In the genomic region with DNA sequence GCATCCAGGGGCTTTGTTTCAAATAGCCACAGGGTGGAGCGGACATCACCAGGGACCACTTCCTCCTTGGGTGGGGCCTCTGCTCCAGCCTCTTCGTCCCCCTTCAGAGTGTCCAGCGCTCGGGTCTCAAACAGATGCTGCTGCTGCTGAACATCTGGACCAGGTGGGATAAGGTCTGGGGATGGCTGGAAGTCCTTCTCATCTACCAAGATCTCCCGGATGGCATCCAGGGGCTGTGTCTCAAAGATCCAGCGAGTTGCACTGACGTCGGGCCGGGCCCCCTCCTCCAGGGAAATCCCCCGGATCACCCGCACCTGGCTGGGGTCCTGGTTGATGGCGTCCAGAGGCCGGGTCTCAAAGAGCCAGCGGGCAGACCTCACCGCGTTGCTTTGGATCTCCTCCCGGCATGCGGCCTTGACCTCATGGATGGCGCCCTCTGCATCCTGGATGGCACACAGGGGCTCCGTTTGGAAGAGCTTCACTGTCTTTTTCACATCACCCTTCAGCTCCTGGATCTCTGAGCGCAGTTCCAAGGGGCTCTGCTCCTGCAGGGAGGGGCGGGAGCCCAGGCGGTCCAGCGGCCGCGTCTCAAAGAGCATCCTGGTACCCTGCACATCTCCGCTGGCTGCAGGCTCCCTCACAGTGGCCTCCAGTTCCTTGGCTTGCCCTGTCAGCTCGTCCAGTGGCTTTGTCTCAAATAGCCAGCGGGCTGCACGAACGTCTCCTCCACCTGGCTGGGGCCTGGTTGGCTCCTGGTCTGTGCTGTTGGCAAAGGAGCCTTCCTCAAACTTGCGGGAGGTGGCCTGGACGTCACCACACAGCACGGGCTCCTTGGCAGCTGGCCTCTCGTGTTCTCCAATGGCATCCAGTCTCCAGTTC, we compare ENCODE assay signal across 17 cellular contexts. TPM values are rescaled to one million over a fixed set of nuclear protein-coding genes. Genes with fewer than 3 reads are reported as not detected.
DNase-seq lines count a peak whose midpoint lies in the region; ATAC-seq and TF ChIP-seq lines count a peak whose summit lies in the region.
"Had no signal": no experiment of that assay in that cellular context is flagged by ENCODE, and none has a peak within 500 bp of the region (broad histone marks: within the 10 kb centered on the region; RNA-seq: fewer than 3 reads in every experiment).

No MANE protein-coding gene starts in this region.

- DNase-seq in heart right ventricle (peak; percentile 6 to 43), Right ventricle myocardium inferior (ENCODE audit: missing footprints) (no peak), cerebellum (ENCODE audit: low spot score) (peak; percentile 79), nephron progenitor cell (no peak), A673 (ENCODE audit: low spot score) (no peak), NCI-H2081 treated with DMSO at 0.1 percent for 48 hours (lab: John Stamatoyannopoulos, UW) (no peak)
- no peak for DNase-seq in stimulated activated effector memory CD8-positive, alpha-beta T cell treated with anti-CD3 and anti-CD28 coated beads, Interleukin-12 subunit alpha, Interleukin-12 subunit beta, amount 100 ng/mL, for 72 hours (ENCODE audit: low spot score in 2 of 2)
- DNase-seq: 8988T; Caco-2; CD4-positive, alpha-beta T cell; GDM1; GM23248; NCI-H1105; NCI-H2081; NCI-H446 treated with DMSO at 0.1 percent for 48 hours; NCI-H69 had no signal

- peaks cover 50% of the 10 kb centered on the region for H3K4me1 Mint-ChIP-seq in nephron progenitor cell
- peaks cover 24% of the 10 kb centered on the region for H3K4me1 Mint-ChIP-seq in stimulated activated effector memory CD8-positive, alpha-beta T cell treated with anti-CD3 and anti-CD28 coated beads, Interleukin-12 subunit alpha, Interleukin-12 subunit beta, amount 100 ng/mL, for 72 hours

- peak in 1 of 8 donors; percentile 8 for ATAC-seq in heart right ventricle
- ATAC-seq in Right ventricle myocardium inferior, result no peak
- no peak for ATAC-seq in stimulated activated effector memory CD8-positive, alpha-beta T cell treated with anti-CD3 and anti-CD28 coated beads, Interleukin-12 subunit alpha, Interleukin-12 subunit beta, amount 100 ng/mL, for 72 hours
- ATAC-seq in GM18873 (IDR thresholded peaks at IDR 0.05; ENCODE audit: low FRiP score, unreplicated experiment), result no peak

- intact Hi-C loops in heart right ventricle (cut with DNase I), result loop anchor here (2.0 to 10.0 kb wide), 8 partner anchors 41 to 99 kb away; partner anchors contain the start of genes GORASP1 (in 2 of the 10) and TTC21A (in 2 of the 10)
- intact Hi-C loops in Right ventricle myocardium inferior (cut with DNase I), result no loop called here
- intact Hi-C loops in A673 (cut with micrococcal nuclease; ENCODE audit: unreplicated experiment), result loop anchor here (10.0 kb wide), 1 partner anchor 84 kb away; the partner anchor contains the start of genes GORASP1 and TTC21A

- H3K27me3 Mint-ChIP-seq in nephron progenitor cell (ENCODE audit: low read depth, poor library complexity), result peaks cover 5% of the 10 kb centered on the region
- H3K27me3 Mint-ChIP-seq: CD4-positive, alpha-beta T cell had no signal

- H3K4me3 ChIP-seq in heart right ventricle (peak overlapping the region in 5 of 10 donors; percentile 1 to 68 (median 58)), A673 (ENCODE audit: low read depth, low read length, poor library complexity, severe bottlenecking) (no peak overlapping the region)
- H3K4me3 ChIP-seq: GM23248 had no signal

- no peaks in the 10 kb centered on the region for H3K9me3 ChIP-seq in heart right ventricle
- no peaks in the 10 kb centered on the region for H3K9me3 ChIP-seq in A673 (ENCODE audit: low read depth, low read length, poor library complexity, severe bottlenecking)
- H3K9me3 ChIP-seq: Caco-2 had no signal

- no peaks in the 10 kb centered on the region for H3K9me3 Mint-ChIP-seq in nephron progenitor cell
- H3K9me3 Mint-ChIP-seq in stimulated activated effector memory CD8-positive, alpha-beta T cell treated with anti-CD3 and anti-CD28 coated beads, Interleukin-12 subunit alpha, Interleukin-12 subunit beta, amount 100 ng/mL, for 72 hours, result no peaks in the 10 kb centered on the region
- H3K9me3 Mint-ChIP-seq: CD4-positive, alpha-beta T cell had no signal

- POLR2A ChIA-PET in A673 (lab: Charles Lee; ENCODE audit: low non-redundant PET), result no interaction called here

- peak overlapping the region; percentile 61 for H3K27ac Mint-ChIP-seq in nephron progenitor cell
- peak overlapping the region; percentile 62 for H3K27ac Mint-ChIP-seq in stimulated activated effector memory CD8-positive, alpha-beta T cell treated with anti-CD3 and anti-CD28 coated beads, Interleukin-12 subunit alpha, Interleukin-12 subunit beta, amount 100 ng/mL, for 72 hours
- H3K27ac Mint-ChIP-seq: CD4-positive, alpha-beta T cell had no signal

- H3K27ac ChIP-seq in heart right ventricle (peak overlapping the region in 3 of 10 donors; percentile 27 to 98 (median 90)), A673 (ENCODE audit: low read depth, low read length, poor library complexity, severe bottlenecking) (no peak overlapping the region)
- H3K27ac ChIP-seq: GM23248 had no signal

- no TSS peak for BruUV-seq in A673 (replicated peaks; lab: Mats Ljungman, UMichigan)

- TF ChIP-seq CTCF in heart right ventricle (IDR thresholded peaks at IDR 0.05) (no peak), nephron progenitor cell (IDR thresholded peaks at IDR 0.05) (no peak), A673 (conservative IDR thresholded peaks at IDR 0.05; ENCODE audit: low read depth, low read length) (no peak)

- H3K27me3 ChIP-seq in heart right ventricle (no peaks in the 10 kb centered on the region), A673 (replicated peaks; ENCODE audit: insufficient read depth, low read depth, low read length, poor library complexity) (no peaks in the 10 kb centered on the region)

- CTCF ChIA-PET in A673 (lab: Charles Lee), result interaction anchor here (0.8 to 2.2 kb wide), 2 partner anchors 100 kb away, joined by 3 to 15 read pairs; no protein-coding TSS in a partner anchor

- peaks cover 14 to 73% (median 42%) of the 10 kb centered on the region in 9 donors for H3K4me1 ChIP-seq in heart right ventricle
- H3K4me1 ChIP-seq in A673 (ENCODE audit: insufficient read depth, low read length, poor library complexity, severe bottlenecking), result no peaks in the 10 kb centered on the region

- peaks cover 7% of the 10 kb centered on the region for H3K36me3 Mint-ChIP-seq in nephron progenitor cell (ENCODE audit: low read depth)
- peaks cover under 1% of the 10 kb centered on the region for H3K36me3 Mint-ChIP-seq in stimulated activated effector memory CD8-positive, alpha-beta T cell treated with anti-CD3 and anti-CD28 coated beads, Interleukin-12 subunit alpha, Interleukin-12 subunit beta, amount 100 ng/mL, for 72 hours

- 54 to 69% methylated on average over 35 of the region's 35 CpGs for WGBS in heart right ventricle, 2 donors

- no peak overlapping the region for H3K4me3 Mint-ChIP-seq in nephron progenitor cell
- H3K4me3 Mint-ChIP-seq in stimulated activated effector memory CD8-positive, alpha-beta T cell treated with anti-CD3 and anti-CD28 coated beads, Interleukin-12 subunit alpha, Interleukin-12 subunit beta, amount 100 ng/mL, for 72 hours, result no peak overlapping the region
- H3K4me3 Mint-ChIP-seq: CD4-positive, alpha-beta T cell had no signal

- peaks cover 0 to 57% (median 0%) of the 10 kb centered on the region in 9 donors for H3K36me3 ChIP-seq in heart right ventricle
- no peaks in the 10 kb centered on the region for H3K36me3 ChIP-seq in A673 (ENCODE audit: insufficient read depth, low read length, poor library complexity, severe bottlenecking)

RNA-seq across cellular contexts. Expression of gene XIRP1, which starts 3.9 kb away (rescaled TPM):
- total RNA-seq in heart right ventricle (1,000 to 10,000 TPM in 2 of 10 donors, 100 to 1,000 TPM in 8; 277 to 1,691 (median 608) TPM), Right ventricle myocardium inferior (317 TPM), cerebellum (not detected), A673 (2021) (not detected in 2 replicates)
- 100 to 1,000 TPM; 404 to 586 TPM for polyA plus RNA-seq in heart right ventricle
- total RNA-seq: Caco-2; CD4-positive, alpha-beta T cell; GM23248 had no signal
- polyA plus RNA-seq: GM23248 had no signal

RNA-seq across cellular contexts. Expression of gene CSRNP1, which starts 35.1 kb away (rescaled TPM):
- 10 to 100 TPM in 9 of 10 donors, 1 to 10 TPM in 1; 7.4 to 46.3 (median 17.7) TPM for total RNA-seq in heart right ventricle
- polyA plus RNA-seq in heart right ventricle, result 10 to 100 TPM; 14.1 to 28.1 TPM
- 12.9 TPM for total RNA-seq in Right ventricle myocardium inferior
- total RNA-seq in cerebellum, result 5.4 TPM
- 7.1 and 9.7 TPM in 2 replicates for total RNA-seq in A673 (2021)

Comparison
In these comparisons a context has a peak if more than half of its experiments do, and no peak if none do; other contexts are left out.
1. DNase-seq: peak in heart right ventricle (2 of 2) and cerebellum (single experiment); none in Right ventricle myocardium inferior (single experiment), nephron progenitor cell (single experiment), stimulated activated effector memory CD8-positive, alpha-beta T cell treated with anti-CD3 and anti-CD28 coated beads, Interleukin-12 subunit alpha, Interleukin-12 subunit beta, amount 100 ng/mL, for 72 hours (0 of 2), A673 (single experiment) and NCI-H2081 treated with DMSO at 0.1 percent for 48 hours (single experiment).
2. RNA of gene XIRP1, which starts 3.9 kb away (total RNA-seq): 277 to 1,691 TPM in heart right ventricle and 317 TPM in Right ventricle myocardium inferior (single experiment); not detected in cerebellum (single experiment) and not detected in A673; every median in the first group is over 100 times any median in the second.